18 cellular contexts compared by ENCODE assay signal in the genomic region with DNA sequence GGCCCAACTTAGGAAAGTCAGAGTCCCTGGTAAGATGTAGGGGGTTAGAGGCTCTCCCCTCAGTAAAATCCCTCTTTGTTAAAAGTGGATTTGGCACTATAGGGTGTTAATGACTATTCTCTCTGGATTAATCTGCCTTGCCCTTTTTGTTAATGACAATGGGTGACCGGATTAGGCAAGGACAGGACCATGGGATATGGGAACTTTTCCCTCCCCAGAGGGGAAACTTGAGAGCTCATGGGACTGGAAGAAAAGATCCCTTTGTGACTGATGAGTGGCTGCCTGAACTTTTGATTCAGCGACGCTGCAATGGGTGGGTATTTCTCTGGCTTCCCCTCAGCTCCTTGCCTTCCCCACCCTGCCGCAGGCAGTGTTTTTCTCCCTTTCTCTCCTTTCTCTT. TPM values are rescaled to one million over a fixed set of nuclear protein-coding genes. Genes with fewer than 3 reads are reported as not detected.
DNase-seq lines count a peak whose midpoint lies in the region; TF ChIP-seq lines count a peak whose summit lies in the region.
"Had no signal": no experiment of that assay in that cellular context is flagged by ENCODE, and none has a peak within 500 bp of the region (broad histone marks: within the 10 kb centered on the region; RNA-seq: fewer than 3 reads in every experiment).

No MANE protein-coding gene starts in this region.

- CTCF ChIA-PET in activated naive CD4-positive, alpha-beta T cell treated with anti-CD3 and anti-CD28 coated beads for 36 hours (lab: Charles Lee): no interaction called here

- H3K4me3 Mint-ChIP-seq in activated naive CD4-positive, alpha-beta T cell treated with anti-CD3 and anti-CD28 coated beads, Interleukin-2, amount 50 U/mL, for 24 hours: no peak overlapping the region
- no peak overlapping the region for H3K4me3 Mint-ChIP-seq in activated naive CD4-positive, alpha-beta T cell treated with anti-CD3 and anti-CD28 coated beads for 36 hours
- H3K4me3 Mint-ChIP-seq: HFFc6 had no signal

- H3K27ac Mint-ChIP-seq in activated naive CD4-positive, alpha-beta T cell treated with anti-CD3 and anti-CD28 coated beads, Interleukin-2, amount 50 U/mL, for 24 hours: peak overlapping the region; percentile 30
- no peak overlapping the region for H3K27ac Mint-ChIP-seq in activated naive CD4-positive, alpha-beta T cell treated with anti-CD3 and anti-CD28 coated beads for 36 hours
- H3K27ac Mint-ChIP-seq: CD8-positive, alpha-beta memory T cell; HFFc6 had no signal

- no peaks in the 10 kb centered on the region for H3K27me3 ChIP-seq in iPS-20b (ENCODE audit: insufficient read depth, low read length)
- no peaks in the 10 kb centered on the region for H3K27me3 ChIP-seq in MM.1S (replicated peaks; ENCODE audit: insufficient read depth, low read length)
- H3K27me3 ChIP-seq: BLaER1 had no signal

- in situ Hi-C loops in SK-MEL-5 (cut with HindIII; ENCODE audit: low pct_unique_long_range_greater_than_20kb, low sequenced_read_pairs): no loop called here

- H3K36me3 Mint-ChIP-seq in activated naive CD4-positive, alpha-beta T cell treated with anti-CD3 and anti-CD28 coated beads, Interleukin-2, amount 50 U/mL, for 24 hours: no peaks in the 10 kb centered on the region
- H3K36me3 Mint-ChIP-seq in activated naive CD4-positive, alpha-beta T cell treated with anti-CD3 and anti-CD28 coated beads for 36 hours (ENCODE audit: low read depth): no peaks in the 10 kb centered on the region
- H3K36me3 Mint-ChIP-seq: CD8-positive, alpha-beta memory T cell had no signal

- peak overlapping the region; percentile 25; the same call in 1 of the 2 replicates for H3K9ac ChIP-seq in iPS-20b (ENCODE audit: low read depth, low read length)
- no peak overlapping the region for H3K9ac ChIP-seq in MM.1S (ENCODE audit: low read length)
- H3K9ac ChIP-seq: BLaER1 had no signal

- H3K4me1 ChIP-seq in iPS-20b (ENCODE audit: insufficient read depth, low read length) (peaks cover 3% of the 10 kb centered on the region; the same call in 1 of the 2 replicates), MM.1S (ENCODE audit: low read length) (no peaks in the 10 kb centered on the region)
- H3K4me1 ChIP-seq: BLaER1 had no signal

- intact Hi-C loops in activated naive CD4-positive, alpha-beta T cell treated with anti-CD3 and anti-CD28 coated beads for 36 hours (cut with micrococcal nuclease): no loop called here

- no peaks in the 10 kb centered on the region for H3F3A ChIP-seq in MM.1S (ENCODE audit: insufficient read depth, low read length)

- no peaks in the 10 kb centered on the region for H3K9me3 Mint-ChIP-seq in activated naive CD4-positive, alpha-beta T cell treated with anti-CD3 and anti-CD28 coated beads, Interleukin-2, amount 50 U/mL, for 24 hours
- no peaks in the 10 kb centered on the region for H3K9me3 Mint-ChIP-seq in activated naive CD4-positive, alpha-beta T cell treated with anti-CD3 and anti-CD28 coated beads for 36 hours
- H3K9me3 Mint-ChIP-seq: CD8-positive, alpha-beta memory T cell; HFFc6 had no signal

- no peaks in the 10 kb centered on the region for H4K20me1 ChIP-seq in MM.1S (ENCODE audit: insufficient read depth, low read length)
- H4K20me1 ChIP-seq: BLaER1 had no signal

- no peak overlapping the region for H3K4me3 ChIP-seq in iPS-20b (ENCODE audit: low read length)
- no peak overlapping the region for H3K4me3 ChIP-seq in MM.1S (ENCODE audit: low read length)
- H3K4me3 ChIP-seq: BLaER1, GM12878 had no signal

- no peaks in the 10 kb centered on the region for H3K79me2 ChIP-seq in MM.1S (ENCODE audit: low read length)

- no peak overlapping the region for H2AFZ ChIP-seq in MM.1S (ENCODE audit: low read length)

- no peaks in the 10 kb centered on the region for H3K9me3 ChIP-seq in iPS-20b (ENCODE audit: insufficient read depth, low read depth, low read length)
- H3K9me3 ChIP-seq in MM.1S (replicated peaks; ENCODE audit: insufficient read depth, low read length): no peaks in the 10 kb centered on the region
- H3K9me3 ChIP-seq: BLaER1 had no signal

- no peak overlapping the region for H3K4me2 ChIP-seq in MM.1S (ENCODE audit: low read depth, low read length)
- H3K4me2 ChIP-seq: BLaER1 had no signal

- peaks cover 15% of the 10 kb centered on the region for H3K27me3 Mint-ChIP-seq in activated naive CD4-positive, alpha-beta T cell treated with anti-CD3 and anti-CD28 coated beads, Interleukin-2, amount 50 U/mL, for 24 hours
- peaks cover 14% of the 10 kb centered on the region for H3K27me3 Mint-ChIP-seq in activated naive CD4-positive, alpha-beta T cell treated with anti-CD3 and anti-CD28 coated beads for 36 hours (ENCODE audit: low read depth)

- H3K27ac ChIP-seq in iPS-20b (ENCODE audit: low read length) (no peak overlapping the region), MM.1S (ENCODE audit: low read length) (no peak overlapping the region)
- H3K27ac ChIP-seq: BLaER1 had no signal

- no peaks in the 10 kb centered on the region for H3K9me2 ChIP-seq in MM.1S (replicated peaks; ENCODE audit: insufficient read depth, low read length)

- H3K4me1 Mint-ChIP-seq in activated naive CD4-positive, alpha-beta T cell treated with anti-CD3 and anti-CD28 coated beads, Interleukin-2, amount 50 U/mL, for 24 hours: no peaks in the 10 kb centered on the region
- H3K4me1 Mint-ChIP-seq in activated naive CD4-positive, alpha-beta T cell treated with anti-CD3 and anti-CD28 coated beads for 36 hours (ENCODE audit: low read depth): peaks cover 2% of the 10 kb centered on the region

- DNase-seq in activated naive CD4-positive, alpha-beta T cell treated with anti-CD3 and anti-CD28 coated beads for 36 hours: no peak
- peak; percentile 43 for DNase-seq in SK-MEL-5 (ENCODE audit: low read depth, low spot score)
- DNase-seq in MM.1S: no peak
- no peak for DNase-seq in COR-L47 (lab: John Stamatoyannopoulos, UW)
- DNase-seq in MV-4-11 (lab: John Stamatoyannopoulos, UW): no peak
- DNase-seq: 8988T; AML-193; CD8-positive, alpha-beta memory T cell; DMS79; H7; HFFc6 had no signal

- H3K36me3 ChIP-seq in iPS-20b (ENCODE audit: insufficient read depth, low read depth, low read length): no peaks in the 10 kb centered on the region
- H3K36me3 ChIP-seq in MM.1S (replicated peaks; ENCODE audit: insufficient read depth, low read length): no peaks in the 10 kb centered on the region
- H3K36me3 ChIP-seq: BLaER1 had no signal

- TF ChIP-seq CTCF in MM.1S (IDR thresholded peaks at IDR 0.05; ENCODE audit: low read length): no peak

RNA-seq across cellular contexts. Expression of a gene that starts 12.2 kb away (rescaled TPM):
- total RNA-seq in activated naive CD4-positive, alpha-beta T cell treated with anti-CD3 and anti-CD28 coated beads for 36 hours: not detected
- not detected in 2 replicates for total RNA-seq in SK-MEL-5 (2014; rRNA removed; shearing (Covaris generic))
- polyA plus RNA-seq in SK-MEL-5 (2015; cell fraction: cytosol; rRNA removed): not detected in 2 replicates
- not detected in 2 replicates for polyA plus RNA-seq in SK-MEL-5 (2015; cell fraction: nucleus; rRNA removed)
- total RNA-seq: CD8-positive, alpha-beta memory T cell; G401; GM12878; H7; HepG2; HFFc6; HT1080 had no signal
- polyA plus RNA-seq: CD8-positive, alpha-beta memory T cell; GM12878 had no signal

RNA-seq across cellular contexts. Expression of a gene that starts 12.9 kb away (rescaled TPM):
- 10 to 100 TPM; 11.3 to 11.7 TPM for total RNA-seq in activated naive CD4-positive, alpha-beta T cell treated with anti-CD3 and anti-CD28 coated beads for 36 hours
- total RNA-seq in SK-MEL-5 (2014; rRNA removed; shearing (Covaris generic)): 87.6 and 107 TPM in 2 replicates
- 63.6 and 72.0 TPM in 2 replicates for polyA plus RNA-seq in SK-MEL-5 (2015; cell fraction: cytosol; rRNA removed)
- polyA plus RNA-seq in SK-MEL-5 (2015; cell fraction: nucleus; rRNA removed): 38.1 and 69.9 TPM in 2 replicates

RNA-seq across cellular contexts. Expression of a gene that starts 26.6 kb away (rescaled TPM):
- not detected for total RNA-seq in activated naive CD4-positive, alpha-beta T cell treated with anti-CD3 and anti-CD28 coated beads for 36 hours
- not detected in 2 replicates for total RNA-seq in SK-MEL-5 (2014; rRNA removed; shearing (Covaris generic))
- polyA plus RNA-seq in SK-MEL-5 (2015; cell fraction: cytosol; rRNA removed): not detected in 2 replicates
- not detected in 2 replicates for polyA plus RNA-seq in SK-MEL-5 (2015; cell fraction: nucleus; rRNA removed)
- total RNA-seq: CD8-positive, alpha-beta memory T cell; G401; GM12878; H7; HepG2; HFFc6; HT1080 had no signal
- polyA plus RNA-seq: CD8-positive, alpha-beta memory T cell; GM12878 had no signal

RNA-seq across cellular contexts. Expression of a gene that starts 44.3 kb away (rescaled TPM):
- total RNA-seq in activated naive CD4-positive, alpha-beta T cell treated with anti-CD3 and anti-CD28 coated beads for 36 hours: not detected
- total RNA-seq in SK-MEL-5 (2014; rRNA removed; shearing (Covaris generic)): not detected in 2 replicates
- polyA plus RNA-seq in SK-MEL-5 (2015; cell fraction: cytosol; rRNA removed): not detected in 2 replicates
- polyA plus RNA-seq in SK-MEL-5 (2015; cell fraction: nucleus; rRNA removed): not detected in 2 replicates
- total RNA-seq: CD8-positive, alpha-beta memory T cell; G401; GM12878; H7; HepG2; HFFc6; HT1080 had no signal
- polyA plus RNA-seq: CD8-positive, alpha-beta memory T cell; GM12878; HepG2 had no signal
